In genomic region chr19:40411125-40411842, GRCh38 we compare ENCODE assay signal across 9 cellular contexts. TPM values are rescaled to one million over a fixed set of nuclear protein-coding genes. Genes with fewer than 3 reads are reported as not detected.
DNase-seq lines count a peak whose midpoint lies in the region; ATAC-seq and TF ChIP-seq lines count a peak whose summit lies in the region.
"Had no signal": no experiment of that assay in that cellular context is flagged by ENCODE, and none has a peak within 500 bp of the region (broad histone marks: within the 10 kb centered on the region; RNA-seq: fewer than 3 reads in every experiment).

No MANE protein-coding gene starts in this region.

- TF ChIP-seq CTCF in Panc1 (IDR thresholded peaks at IDR 0.05) (no peak), upper lobe of right lung (IDR thresholded peaks at IDR 0.05) (no peak)

- no TSS peak for BruUV-seq in Panc1 (replicated peaks; lab: Mats Ljungman, UMichigan)

- H3K4me1 ChIP-seq in Panc1 (ENCODE audit: control insufficient read depth, insufficient read depth, low read length) = no peaks in the 10 kb centered on the region; the same call in none of the 2 replicates
- H3K4me1 ChIP-seq in right cardiac atrium (ENCODE audit: control insufficient read depth, insufficient read depth, low read length) = peaks cover 11% of the 10 kb centered on the region
- peaks cover 15% of the 10 kb centered on the region for H3K4me1 ChIP-seq in upper lobe of right lung

- no peaks in the 10 kb centered on the region for H3K36me3 ChIP-seq in Panc1 (ENCODE audit: control insufficient read depth, insufficient read depth, low read length)
- H3K36me3 ChIP-seq in upper lobe of right lung = no peaks in the 10 kb centered on the region

- CTCF ChIA-PET in Panc1 (lab: Charles Lee) = no interaction called here

- DNase-seq in Panc1 (ENCODE audit: low read depth, low spot score) (no peak), right cardiac atrium (peak; percentile 57 to 79 (median 77)), upper lobe of right lung (no peak), H4 (ENCODE audit: low spot score) (no peak), kidney tubule cell (ENCODE audit: low spot score) (no peak), AG08395 (ENCODE audit: low spot score) (no peak)
- DNase-seq: naive B cell, NCI-H2171 treated with DMSO at 0.1 percent for 48 hours, substantia nigra had no signal

- H3K4me3 ChIP-seq in Panc1 (ENCODE audit: low read depth in 2 of 2, low read length in 2 of 2) = no peak overlapping the region
- H3K4me3 ChIP-seq in right cardiac atrium (ENCODE audit: low read length) = no peak overlapping the region
- peak overlapping the region; percentile 40 for H3K4me3 ChIP-seq in upper lobe of right lung

- POLR2A ChIA-PET in Panc1 (lab: Charles Lee) = interaction anchor here (0.5 kb wide), 1 partner anchor 27 kb away, joined by 5 read pairs; no protein-coding TSS in a partner anchor

- 43% methylated on average over 16 of the region's 16 CpGs for WGBS in right cardiac atrium

- no peaks in the 10 kb centered on the region for H3K9me3 ChIP-seq in Panc1 (ENCODE audit: control insufficient read depth, insufficient read depth, low read depth, low read length)
- H3K9me3 ChIP-seq in right cardiac atrium (ENCODE audit: control insufficient read depth, low read length) = no peaks in the 10 kb centered on the region
- H3K9me3 ChIP-seq in upper lobe of right lung = no peaks in the 10 kb centered on the region

- in situ Hi-C loops in Panc1 (cut with HindIII; ENCODE audit: low pct_unique_long_range_greater_than_20kb, low sequenced_read_pairs) = no loop called here

- ATAC-seq in Panc1 (peak; percentile 40; the same call in 1 of the 2 replicates), right cardiac atrium (peak; percentile 86 to 87), upper lobe of right lung (peak; percentile 66)

- H3K27me3 ChIP-seq in Panc1 (ENCODE audit: control insufficient read depth, insufficient read depth, low read length) (no peaks in the 10 kb centered on the region), right cardiac atrium (ENCODE audit: control insufficient read depth, insufficient read depth) (no peaks in the 10 kb centered on the region), upper lobe of right lung (no peaks in the 10 kb centered on the region)

- intact Hi-C loops in Panc1 (cut with micrococcal nuclease; ENCODE audit: unreplicated experiment) (no loop called here), right cardiac atrium (cut with DNase I) (no loop called here), upper lobe of right lung (cut with DNase I) (no loop called here)

- H3K27ac ChIP-seq in Panc1 (ENCODE audit: low read length) (no peak overlapping the region), right cardiac atrium (ENCODE audit: low read length) (peak overlapping the region; percentile 56), upper lobe of right lung (peak overlapping the region; percentile 72)

RNA-seq across cellular contexts. Expression of gene PRX, which starts 1.9 kb away (rescaled TPM):
- total RNA-seq in Panc1 (2021; ENCODE audit: unreplicated experiment) (3.4 TPM), right cardiac atrium (1 to 10 TPM; 3.2 to 7.1 (median 4.8) TPM), upper lobe of right lung (36.2 TPM)
- 4.0 TPM for polyA plus RNA-seq in Panc1 (2012; ENCODE audit: insufficient read length)
- 5.7 TPM for polyA plus RNA-seq in right cardiac atrium
- 0.77 and 1.2 TPM in 2 replicates for total RNA-seq in H4 (2014; rRNA removed; shearing (Covaris generic))

RNA-seq across cellular contexts. Expression of gene SERTAD1, which starts 14.5 kb away (rescaled TPM):
- total RNA-seq in Panc1 (2021; ENCODE audit: unreplicated experiment) = 13.4 TPM
- 13.7 TPM for polyA plus RNA-seq in Panc1 (2012; ENCODE audit: insufficient read length)
- 10 to 100 TPM in 2 of 4 donors, 1 to 10 TPM in 2; 8.9 to 14.4 (median 9.7) TPM for total RNA-seq in right cardiac atrium
- 18.4 TPM for polyA plus RNA-seq in right cardiac atrium
- 22.1 TPM for total RNA-seq in upper lobe of right lung
- 14.8 and 15.4 TPM in 2 replicates for total RNA-seq in H4 (2014; rRNA removed; shearing (Covaris generic))

RNA-seq across cellular contexts. Expression of gene HIPK4, which starts 21.3 kb away (rescaled TPM):
- total RNA-seq in Panc1 (2021; ENCODE audit: unreplicated experiment) (0.13 TPM), right cardiac atrium (under 1 TPM in 1 of 4 donors, not detected in 3; 0.11 TPM), upper lobe of right lung (0.64 TPM)
- polyA plus RNA-seq in Panc1 (2012; ENCODE audit: insufficient read length) = 0.15 TPM
- polyA plus RNA-seq in right cardiac atrium = 0.05 TPM
- total RNA-seq in H4 (2014; rRNA removed; shearing (Covaris generic)) = not detected in 2 replicates

RNA-seq across cellular contexts. Expression of gene SERTAD3, which starts 32.9 kb away (rescaled TPM):
- total RNA-seq in Panc1 (2021; ENCODE audit: unreplicated experiment) (35.7 TPM), right cardiac atrium (10 to 100 TPM; 31.5 to 48.2 (median 36.9) TPM), upper lobe of right lung (32.6 TPM)
- 39.6 TPM for polyA plus RNA-seq in Panc1 (2012; ENCODE audit: insufficient read length)
- 36.2 TPM for polyA plus RNA-seq in right cardiac atrium
- 21.3 and 21.4 TPM in 2 replicates for total RNA-seq in H4 (2014; rRNA removed; shearing (Covaris generic))

RNA-seq across cellular contexts. Expression of gene BLVRB, which starts 54.3 kb away (rescaled TPM):
- total RNA-seq in Panc1 (2021; ENCODE audit: unreplicated experiment) (45.6 TPM), right cardiac atrium (100 to 1,000 TPM in 1 of 4 donors, 10 to 100 TPM in 3; 72.0 to 102 (median 86.2) TPM), upper lobe of right lung (132 TPM)
- 105 TPM for polyA plus RNA-seq in Panc1 (2012; ENCODE audit: insufficient read length)
- 109 TPM for polyA plus RNA-seq in right cardiac atrium
- 433 and 572 TPM in 2 replicates for total RNA-seq in H4 (2014; rRNA removed; shearing (Covaris generic))

Comparison
In these comparisons a context has a peak if more than half of its experiments do, and no peak if none do; other contexts are left out.
1. DNase-seq: peak in right cardiac atrium (3 of 3); none in Panc1 (single experiment), upper lobe of right lung (single experiment), H4 (single experiment), kidney tubule cell (single experiment) and AG08395 (single experiment).
2. Peak in every context shown above with its lines, with median percentiles within 50 percentile points of each other: ATAC-seq.